In genomic region chr12:6537580-6538419, GRCh38 we compare ENCODE assay signal across 8 cellular contexts. TPM values are rescaled to one million over a fixed set of nuclear protein-coding genes. Genes with fewer than 3 reads are reported as not detected.
DNase-seq lines count a peak whose midpoint lies in the region; ATAC-seq and TF ChIP-seq lines count a peak whose summit lies in the region.
"Not testable (repeated sequence)": the region's sequence is repeated elsewhere in the genome, so short reads cannot be mapped to it uniquely, and the experiment has no call there.

No MANE protein-coding gene starts in this region.

- H2AFZ ChIP-seq in hepatocyte, result not testable (repeated sequence)

- peak; percentile 40 for DNase-seq in DMS79 treated with DMSO at 0.1 percent for 48 hours (lab: John Stamatoyannopoulos, UW)
- peak; percentile 88 for DNase-seq in LHCN-M2 (ENCODE audit: low read depth)
- DNase-seq in NT2/D1 (ENCODE audit: low read depth, low spot score), result peak; percentile 98
- DNase-seq in activated CD4-positive, alpha-beta T cell treated with anti-CD3 and anti-CD28 coated beads, Interleukin-2, amount 50 U/mL, for 1 hour, result peak; percentile 84
- peak; percentile 75 to 86 for DNase-seq in breast epithelium (ENCODE audit: low spot score in 2 of 2)
- DNase-seq in hepatocyte (ENCODE audit: low spot score), result peak; percentile 88
- DNase-seq in psoas muscle, result peak; percentile 85 to 90
- not testable (repeated sequence) for DNase-seq in thoracic aorta (ENCODE audit: low spot score)

- H3K4me3 ChIP-seq in NT2/D1 (ENCODE audit: insufficient read length, low read depth); breast epithelium; hepatocyte; thoracic aorta: not testable (repeated sequence)
- peak overlapping the region; percentile 86 for H3K4me3 ChIP-seq in psoas muscle

- H3K4me2 ChIP-seq in hepatocyte, result peak overlapping the region; percentile 82

- H3K36me3 ChIP-seq in NT2/D1 (ENCODE audit: insufficient read depth, insufficient read length, low read length), result peaks cover 81% of the 10 kb centered on the region
- not testable (repeated sequence) for H3K36me3 ChIP-seq in breast epithelium; hepatocyte (replicated peaks; ENCODE audit: insufficient read depth, low read depth)
- H3K36me3 ChIP-seq in psoas muscle (ENCODE audit: insufficient read depth in 1 of 2, low read depth in 1 of 2), result peaks cover 0 to 53% of the 10 kb centered on the region in 2 donors
- peaks cover 22% of the 10 kb centered on the region for H3K36me3 ChIP-seq in thoracic aorta

- H3K4me1 ChIP-seq in NT2/D1 (ENCODE audit: insufficient read depth, insufficient read length) (peaks cover 35% of the 10 kb centered on the region), breast epithelium (peaks cover 6 to 22% of the 10 kb centered on the region in 2 donors), hepatocyte (ENCODE audit: insufficient read depth) (peaks cover 39% of the 10 kb centered on the region), psoas muscle (peaks cover 55% of the 10 kb centered on the region), thoracic aorta (ENCODE audit: control insufficient read depth in 1 of 2, low read depth in 2 of 2) (peaks cover 19 to 53% of the 10 kb centered on the region in 2 donors)

- not testable (repeated sequence) for H3K9me3 ChIP-seq in NT2/D1 (ENCODE audit: insufficient read depth, low read length); breast epithelium; hepatocyte (ENCODE audit: low read depth); psoas muscle; thoracic aorta

- H3K27ac ChIP-seq in breast epithelium, result peak overlapping the region; percentile 94 to 98
- peak overlapping the region; percentile 67 for H3K27ac ChIP-seq in hepatocyte
- H3K27ac ChIP-seq in psoas muscle, result peak overlapping the region; percentile 97
- peak overlapping the region; percentile 96 to 97 for H3K27ac ChIP-seq in thoracic aorta

- not testable (repeated sequence) for TF ChIP-seq POLR2A in breast epithelium (IDR thresholded peaks at IDR 0.05)

- 58% methylated on average over 15 of the region's 17 CpGs for WGBS in hepatocyte (ENCODE audit: low lambda C conversion rate, missing lambda C conversion rate)
- WGBS in psoas muscle, 3 donors, result 12 to 25% (median 16%) methylated on average over 17 of the region's 17 CpGs

- intact Hi-C loops in breast epithelium (cut with DNase I; ENCODE audit: low total_unique reads) (loop anchor here (10.0 kb wide), 1 partner anchor 113 kb away; no protein-coding TSS in a partner anchor), psoas muscle (cut with DNase I) (loop anchor here (2.0 to 5.0 kb wide), 4 partner anchors 115 to 200 kb away; partner anchors contain the start of gene TNFRSF1A (in 1 of the 2))

- H3K79me2 ChIP-seq in hepatocyte, result peaks cover 28% of the 10 kb centered on the region

- ATAC-seq in psoas muscle, result peak in 1 of 4 donors; percentile 16
- not testable (repeated sequence) for ATAC-seq in thoracic aorta (ENCODE audit: insufficient number of reproducible peaks, low FRiP score, low read depth)

- not testable (repeated sequence) for H3K9ac ChIP-seq in NT2/D1 (ENCODE audit: insufficient read length, low read depth)

- not testable (repeated sequence) for H3K9me2 ChIP-seq in hepatocyte (replicated peaks; ENCODE audit: insufficient read depth)

- H3K27me3 ChIP-seq in NT2/D1 (ENCODE audit: insufficient read depth, insufficient read length); breast epithelium; hepatocyte; psoas muscle (ENCODE audit: insufficient read depth in 3 of 3, low read length in 2 of 3); thoracic aorta (replicated peaks; ENCODE audit: insufficient read depth): not testable (repeated sequence)

- peaks cover 40% of the 10 kb centered on the region for H4K20me1 ChIP-seq in hepatocyte (ENCODE audit: insufficient read depth, poor library complexity, severe bottlenecking)

- peak; percentile 84 to 91 (median 87) for TF ChIP-seq CTCF in breast epithelium (IDR thresholded peaks at IDR 0.05)
- peak; percentile 85 for TF ChIP-seq CTCF in hepatocyte (IDR thresholded peaks at IDR 0.05; ENCODE audit: poor library complexity)
- TF ChIP-seq CTCF in psoas muscle (IDR thresholded peaks at IDR 0.05), result peak; percentile 88
- TF ChIP-seq CTCF in thoracic aorta (IDR thresholded peaks at IDR 0.05), result peak; percentile 88

RNA-seq across cellular contexts. Expression of gene GAPDH, which starts 3.5 kb away (rescaled TPM):
- total RNA-seq in LHCN-M2 (2014; rRNA removed), result 10,802 and 11,796 TPM in 2 replicates
- 16,196 TPM for polyA plus RNA-seq in LHCN-M2 (2012)
- total RNA-seq in breast epithelium, result 1,000 to 10,000 TPM; 1,134 to 1,818 (median 1,628) TPM
- 1,719 and 1,827 TPM in 2 replicates for total RNA-seq in hepatocyte
- 2,607 and 2,708 TPM in 2 replicates for polyA plus RNA-seq in hepatocyte
- total RNA-seq in psoas muscle, result over 10,000 TPM in 2 of 4 donors, 1,000 to 10,000 TPM in 2; 7,136 to 10,782 (median 8,991) TPM
- polyA plus RNA-seq in psoas muscle, result over 10,000 TPM in 2 of 3 donors, 1,000 to 10,000 TPM in 1; 9,788 to 18,891 (median 16,487) TPM
- 1,000 to 10,000 TPM; 1,700 to 2,744 TPM for total RNA-seq in thoracic aorta

RNA-seq across cellular contexts. Expression of gene IFFO1, which starts 18.0 kb away (rescaled TPM):
- total RNA-seq in LHCN-M2 (2014; rRNA removed) (105 and 121 TPM in 2 replicates), breast epithelium (10 to 100 TPM in 2 of 3 donors, 1 to 10 TPM in 1; 7.2 to 22.4 (median 15.7) TPM), hepatocyte (5.4 and 7.5 TPM in 2 replicates), psoas muscle (10 to 100 TPM; 12.6 to 26.3 (median 18.0) TPM), thoracic aorta (10 to 100 TPM; 36.2 to 68.6 TPM)
- 64.6 TPM for polyA plus RNA-seq in LHCN-M2 (2012)
- polyA plus RNA-seq in hepatocyte (11.2 and 15.2 TPM in 2 replicates), psoas muscle (1 to 10 TPM; 6.7 to 8.9 (median 8.3) TPM)

RNA-seq across cellular contexts. Expression of gene NOP2, which starts 30.3 kb away (rescaled TPM):
- 88.9 and 101 TPM in 2 replicates for total RNA-seq in LHCN-M2 (2014; rRNA removed)
- polyA plus RNA-seq in LHCN-M2 (2012), result 27.3 TPM
- 10 to 100 TPM; 30.6 to 37.6 (median 31.5) TPM for total RNA-seq in breast epithelium
- total RNA-seq in hepatocyte, result 36.1 and 40.3 TPM in 2 replicates
- 37.8 and 38.1 TPM in 2 replicates for polyA plus RNA-seq in hepatocyte
- total RNA-seq in psoas muscle, result 10 to 100 TPM; 29.8 to 62.2 (median 52.9) TPM
- 10 to 100 TPM; 44.1 to 67.0 (median 66.4) TPM for polyA plus RNA-seq in psoas muscle
- 10 to 100 TPM; 41.2 to 83.0 TPM for total RNA-seq in thoracic aorta

RNA-seq across cellular contexts. Expression of gene NCAPD2, which starts 43.9 kb away (rescaled TPM):
- 93.5 and 112 TPM in 2 replicates for total RNA-seq in LHCN-M2 (2014; rRNA removed)
- 45.5 TPM for polyA plus RNA-seq in LHCN-M2 (2012)
- 10 to 100 TPM; 21.6 to 66.7 (median 53.9) TPM for total RNA-seq in breast epithelium
- 26.7 and 31.4 TPM in 2 replicates for total RNA-seq in hepatocyte
- 13.7 and 17.4 TPM in 2 replicates for polyA plus RNA-seq in hepatocyte
- 10 to 100 TPM; 10.1 to 13.4 (median 11.2) TPM for total RNA-seq in psoas muscle
- 1 to 10 TPM; 3.9 to 9.5 (median 5.9) TPM for polyA plus RNA-seq in psoas muscle
- total RNA-seq in thoracic aorta, result 10 to 100 TPM; 19.9 to 26.7 TPM

RNA-seq across cellular contexts. Expression of gene MRPL51, which starts 44.7 kb away (rescaled TPM):
- total RNA-seq in LHCN-M2 (2014; rRNA removed) (113 and 124 TPM in 2 replicates), breast epithelium (10 to 100 TPM; 58.5 to 72.1 (median 62.4) TPM), hepatocyte (57.4 and 81.6 TPM in 2 replicates), psoas muscle (100 to 1,000 TPM; 202 to 250 (median 227) TPM), thoracic aorta (10 to 100 TPM; 40.6 to 51.7 TPM)
- 356 TPM for polyA plus RNA-seq in LHCN-M2 (2012)
- polyA plus RNA-seq in hepatocyte (231 and 267 TPM in 2 replicates), psoas muscle (100 to 1,000 TPM; 153 to 217 (median 180) TPM)
